In the genomic region with DNA sequence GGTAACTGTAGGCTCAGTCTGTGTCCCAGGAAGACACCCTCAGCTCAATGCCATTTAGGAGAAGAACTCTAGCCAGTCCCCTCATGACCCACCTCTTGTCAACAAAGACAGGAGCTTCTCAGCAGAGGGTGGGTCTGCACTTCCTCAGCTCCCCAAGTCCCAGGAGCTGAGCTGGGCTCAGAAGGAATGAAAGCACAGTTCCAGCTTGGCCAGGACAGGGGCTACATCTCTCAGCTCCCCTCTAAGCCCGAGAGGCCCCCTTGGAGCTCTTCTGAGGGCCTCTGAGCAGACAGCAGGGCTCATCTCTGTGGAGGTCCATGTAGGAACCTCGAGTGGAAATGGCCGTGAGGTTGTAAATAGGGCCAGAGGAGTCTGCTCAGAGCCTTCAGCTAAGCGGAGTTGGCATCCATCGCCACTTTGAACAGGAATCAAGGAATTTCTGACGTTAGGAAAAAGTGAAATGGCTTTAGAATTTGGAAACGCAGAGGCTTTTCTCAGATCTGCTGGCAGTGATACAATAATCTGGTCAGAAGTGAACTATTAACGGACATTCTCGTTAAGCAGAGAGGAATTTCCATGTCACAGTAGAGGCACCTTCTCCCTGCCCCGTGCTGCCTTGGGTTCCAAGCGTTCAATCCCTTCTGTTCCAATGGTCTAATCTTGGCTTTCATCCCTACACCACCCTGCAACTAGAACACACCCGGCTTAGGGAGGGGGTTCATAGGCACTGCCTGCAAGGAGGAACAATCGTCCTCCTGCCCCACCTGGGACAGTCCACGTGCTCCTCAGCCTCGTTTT, we compare ENCODE assay signal across 27 cellular contexts.
DNase-seq lines count a peak whose midpoint lies in the region; ATAC-seq and TF ChIP-seq lines count a peak whose summit lies in the region.
"Had no signal": no experiment of that assay in that cellular context is flagged by ENCODE, and none has a peak within 500 bp of the region (broad histone marks: within the 10 kb centered on the region; RNA-seq: fewer than 3 reads in every experiment).

No MANE protein-coding gene starts in this region.

- H3K27me3 Mint-ChIP-seq in brain: peaks cover 4% of the 10 kb centered on the region
- peaks cover 9% of the 10 kb centered on the region for H3K27me3 Mint-ChIP-seq in type B pancreatic cell
- H3K27me3 Mint-ChIP-seq: activated CD4-positive, alpha-beta T cell treated with anti-CD3 and anti-CD28 coated beads, Interleukin-2, amount 10 ng/mL, durations not matched to agents 24 days and 14 days; CD4-positive, alpha-beta memory T cell had no signal

- no peak for ATAC-seq in HG02981 (IDR thresholded peaks at IDR 0.05; ENCODE audit: unreplicated experiment)
- ATAC-seq: PC-3, Right ventricle myocardium inferior had no signal

- H3K9me3 Mint-ChIP-seq in brain: peaks cover 0 to 11% (median 0%) of the 10 kb centered on the region in 5 experiments
- no peaks in the 10 kb centered on the region for H3K9me3 Mint-ChIP-seq in type B pancreatic cell
- H3K9me3 Mint-ChIP-seq: activated CD4-positive, alpha-beta T cell treated with anti-CD3 and anti-CD28 coated beads, Interleukin-2, amount 10 ng/mL, durations not matched to agents 24 days and 14 days; activated naive CD4-positive, alpha-beta T cell treated with anti-CD3 and anti-CD28 coated beads for 36 hours; CD4-positive, alpha-beta memory T cell had no signal

- H3K9me3 ChIP-seq in stomach smooth muscle (ENCODE audit: control insufficient read depth in 2 of 2, low read length in 2 of 2): no peaks in the 10 kb centered on the region
- H3K9me3 ChIP-seq: esophagus squamous epithelium, tibial nerve had no signal

- no peak overlapping the region for H3K4me3 Mint-ChIP-seq in brain
- no peak overlapping the region for H3K4me3 Mint-ChIP-seq in type B pancreatic cell
- H3K4me3 Mint-ChIP-seq: activated CD4-positive, alpha-beta T cell treated with anti-CD3 and anti-CD28 coated beads, Interleukin-2, amount 10 ng/mL, durations not matched to agents 24 days and 14 days; activated naive CD4-positive, alpha-beta T cell treated with anti-CD3 and anti-CD28 coated beads for 36 hours; CD4-positive, alpha-beta memory T cell; dendritic cell treated with granulocyte-macrophage colony-stimulating factor and Interleukin-4, amounts not matched to agents 40 ng/mL and 50 ng/mL, for 4 days; nephron had no signal

- peak overlapping the region in 1 of 2 donors; percentile 13 for H3K9ac ChIP-seq in stomach smooth muscle (ENCODE audit: low read length in 2 of 2)

- TF ChIP-seq CTCF in brain (conservative IDR thresholded peaks at IDR 0.05) (no peak), type B pancreatic cell (conservative IDR thresholded peaks at IDR 0.05) (no peak)

- H3K27me3 ChIP-seq in stomach smooth muscle (ENCODE audit: control insufficient read depth in 1 of 2, insufficient read depth in 2 of 2, low read length in 2 of 2): no peaks in the 10 kb centered on the region
- H3K27me3 ChIP-seq: tibial nerve had no signal

- peak; percentile 30 for DNase-seq in activated effector memory CD4-positive, alpha-beta T cell treated with anti-CD3 and anti-CD28 coated beads, Interleukin-2, amount 50 U/mL, for 16 hours
- DNase-seq in activated effector memory CD4-positive, alpha-beta T cell treated with Interleukin-2 at 50 U/mL for 16 hours: no peak
- DNase-seq in mesenteric fat pad (ENCODE audit: low spot score) (peak; percentile 81), type B pancreatic cell (ENCODE audit: extremely low spot score, unreplicated experiment) (no peak), DMS79 (lab: John Stamatoyannopoulos, UW) (no peak)
- DNase-seq: activated CD4-positive, alpha-beta T cell treated with anti-CD3 and anti-CD28 coated beads, Interleukin-2, amount 10 ng/mL, durations not matched to agents 24 days and 14 days; activated naive CD4-positive, alpha-beta T cell treated with anti-CD3 and anti-CD28 coated beads for 36 hours; activated T-cell treated with anti-CD3 and anti-CD28 coated beads, Interleukin-2, amount 50 U/mL, for 48 hours; AML-193; amygdala; caudate nucleus; CD4-positive, alpha-beta memory T cell; esophagus squamous epithelium; IMR-90; NCI-H1048; NCI-H187; NCI-H2171; NCI-H524; PC-3; stimulated activated naive CD4-positive, alpha-beta T cell treated with Interleukin-2 at 50 U/mL for 16 hours had no signal

- no peak overlapping the region for H3K4me3 ChIP-seq in stomach smooth muscle (ENCODE audit: low read length in 2 of 2)
- H3K4me3 ChIP-seq: esophagus squamous epithelium, tibial nerve had no signal

- H3K4me1 Mint-ChIP-seq in brain (peaks cover 43% of the 10 kb centered on the region), type B pancreatic cell (ENCODE audit: unreplicated experiment) (peaks cover 16% of the 10 kb centered on the region)
- H3K4me1 Mint-ChIP-seq: activated CD4-positive, alpha-beta T cell treated with anti-CD3 and anti-CD28 coated beads, Interleukin-2, amount 10 ng/mL, durations not matched to agents 24 days and 14 days; CD4-positive, alpha-beta memory T cell had no signal

- H3K36me3 ChIP-seq in stomach smooth muscle (ENCODE audit: control insufficient read depth in 2 of 2, insufficient read depth in 2 of 2, low read length in 2 of 2): no peaks in the 10 kb centered on the region
- H3K36me3 ChIP-seq: esophagus squamous epithelium, tibial nerve had no signal

- peak overlapping the region; percentile 60 for H3K27ac ChIP-seq in stomach smooth muscle (ENCODE audit: low read length)

- H3K36me3 Mint-ChIP-seq in brain (no peaks in the 10 kb centered on the region), type B pancreatic cell (no peaks in the 10 kb centered on the region)
- H3K36me3 Mint-ChIP-seq: CD4-positive, alpha-beta memory T cell had no signal

- peaks cover 48% of the 10 kb centered on the region for H3K4me1 ChIP-seq in stomach smooth muscle (ENCODE audit: control insufficient read depth, insufficient read depth, low read length)

- H3K27ac Mint-ChIP-seq in brain (peak overlapping the region in 4 of 5 experiments; percentile 40 to 83 (median 60)), type B pancreatic cell (no peak overlapping the region)
- H3K27ac Mint-ChIP-seq: activated CD4-positive, alpha-beta T cell treated with anti-CD3 and anti-CD28 coated beads, Interleukin-2, amount 10 ng/mL, durations not matched to agents 24 days and 14 days; activated naive CD4-positive, alpha-beta T cell treated with anti-CD3 and anti-CD28 coated beads for 36 hours; CD4-positive, alpha-beta memory T cell; dendritic cell treated with granulocyte-macrophage colony-stimulating factor and Interleukin-4, amounts not matched to agents 40 ng/mL and 50 ng/mL, for 4 days; nephron had no signal

Comparison
In these comparisons a context has a peak if more than half of its experiments do, and no peak if none do; other contexts are left out.
1. DNase-seq: peak in activated effector memory CD4-positive, alpha-beta T cell treated with anti-CD3 and anti-CD28 coated beads, Interleukin-2, amount 50 U/mL, for 16 hours (single experiment) and mesenteric fat pad (single experiment); none in activated effector memory CD4-positive, alpha-beta T cell treated with Interleukin-2 at 50 U/mL for 16 hours (single experiment), type B pancreatic cell (single experiment) and DMS79 (single experiment).